8 cellular contexts compared by ENCODE assay signal in the genomic region with DNA sequence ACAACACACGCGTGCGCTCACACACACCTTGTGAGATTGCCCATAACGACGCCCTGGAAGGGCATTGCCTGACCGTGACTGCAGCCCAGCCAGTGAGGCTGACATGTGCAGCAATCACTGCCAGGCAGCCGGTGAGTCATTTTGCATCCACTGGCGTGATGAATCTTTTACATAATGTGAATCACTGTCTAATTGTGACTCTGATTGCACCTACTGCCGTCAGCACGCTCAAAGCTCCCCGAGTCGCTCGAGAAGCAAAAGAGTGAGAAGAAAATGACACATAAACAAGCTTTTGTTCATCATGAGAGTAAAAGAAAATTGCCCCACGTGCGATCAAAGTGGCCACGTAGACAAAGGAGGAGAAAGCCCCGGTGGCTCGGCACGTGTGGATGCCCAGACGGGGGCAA.
DNase-seq lines count a peak whose midpoint lies in the region; ATAC-seq, FAIRE-seq and TF ChIP-seq lines count a peak whose summit lies in the region.
"Had no signal": no experiment of that assay in that cellular context is flagged by ENCODE, and none has a peak within 500 bp of the region (broad histone marks: within the 10 kb centered on the region; RNA-seq: fewer than 3 reads in every experiment).

No MANE protein-coding gene starts in this region.

- no peak overlapping the region for H3K4me3 Mint-ChIP-seq in activated CD4-positive, alpha-beta T cell treated with anti-CD3 and anti-CD28 coated beads, Interleukin-2, amount 10 ng/mL, durations not matched to agents 24 days and 14 days

- FAIRE-seq in small intestine (lab: Jason Lieb, UNC), result no peak
- FAIRE-seq: islet of Langerhans had no signal

- peak; percentile 63 for DNase-seq in activated CD4-positive, alpha-beta T cell treated with anti-CD3 and anti-CD28 coated beads, Interleukin-2, amount 10 ng/mL, durations not matched to agents 24 days and 14 days
- DNase-seq in stimulated activated CD4-positive, alpha-beta T cell treated with anti-CD3 and anti-CD28 coated beads, Interleukin-4, amount 100 ng/mL, for 4 hours, result peak; percentile 37 to 41
- DNase-seq in small intestine, result no peak
- no peak for DNase-seq in ureter (ENCODE audit: low spot score)
- DNase-seq in body of pancreas, result no peak

- TF ChIP-seq CTCF in body of pancreas (IDR thresholded peaks at IDR 0.05), result no peak

- H3K27me3 ChIP-seq in small intestine (ENCODE audit: control insufficient read depth in 2 of 2, insufficient read depth in 2 of 2, low read length in 2 of 2) (peaks cover 0 to 5% of the 10 kb centered on the region in 2 donors), body of pancreas (no peaks in the 10 kb centered on the region)

- H3K4me1 Mint-ChIP-seq in activated CD4-positive, alpha-beta T cell treated with anti-CD3 and anti-CD28 coated beads, Interleukin-2, amount 10 ng/mL, durations not matched to agents 24 days and 14 days, result peaks cover 13% of the 10 kb centered on the region

- no peak for TF ChIP-seq POLR2A in body of pancreas (IDR thresholded peaks at IDR 0.05)

- H3K36me3 ChIP-seq in small intestine (ENCODE audit: control insufficient read depth in 2 of 2, insufficient read depth in 2 of 2, low read length in 2 of 2) (no peaks in the 10 kb centered on the region), body of pancreas (replicated peaks in 1 of 2; ENCODE audit: insufficient read depth in 1 of 2, low read depth in 2 of 2) (no peaks in the 10 kb centered on the region)

- peak overlapping the region; percentile 53 for H3K27ac Mint-ChIP-seq in activated CD4-positive, alpha-beta T cell treated with anti-CD3 and anti-CD28 coated beads, Interleukin-2, amount 10 ng/mL, durations not matched to agents 24 days and 14 days

- H3K9me3 ChIP-seq in small intestine (ENCODE audit: control insufficient read depth, low read depth), result no peaks in the 10 kb centered on the region
- H3K9me3 ChIP-seq in body of pancreas, result no peaks in the 10 kb centered on the region

- no peaks in the 10 kb centered on the region for H3K36me3 Mint-ChIP-seq in activated CD4-positive, alpha-beta T cell treated with anti-CD3 and anti-CD28 coated beads, Interleukin-2, amount 10 ng/mL, durations not matched to agents 24 days and 14 days (ENCODE audit: low read depth)

- ATAC-seq in GM19035 (IDR thresholded peaks at IDR 0.05; ENCODE audit: unreplicated experiment), result peak; percentile 58
- peak; percentile 67 for ATAC-seq in HG02981 (IDR thresholded peaks at IDR 0.05; ENCODE audit: unreplicated experiment)
- ATAC-seq in body of pancreas, result no peak

- peaks cover 8% of the 10 kb centered on the region for H3K27me3 Mint-ChIP-seq in activated CD4-positive, alpha-beta T cell treated with anti-CD3 and anti-CD28 coated beads, Interleukin-2, amount 10 ng/mL, durations not matched to agents 24 days and 14 days

- H3K4me1 ChIP-seq in small intestine (ENCODE audit: control insufficient read depth in 2 of 2, insufficient read depth in 1 of 2, low read depth in 1 of 2, low read length in 1 of 2) (no peaks in the 10 kb centered on the region), body of pancreas (no peaks in the 10 kb centered on the region)

- 64 to 81% (median 77%) methylated on average over 20 of the region's 20 CpGs for WGBS in small intestine, 3 donors
- 74 to 82% methylated on average over 20 of the region's 20 CpGs for WGBS in body of pancreas, 2 donors

- H3K9me3 Mint-ChIP-seq in activated CD4-positive, alpha-beta T cell treated with anti-CD3 and anti-CD28 coated beads, Interleukin-2, amount 10 ng/mL, durations not matched to agents 24 days and 14 days, result peaks cover 5% of the 10 kb centered on the region

- intact Hi-C loops in activated CD4-positive, alpha-beta T cell treated with anti-CD3 and anti-CD28 coated beads, Interleukin-2, amount 10 ng/mL, durations not matched to agents 24 days and 14 days (cut with micrococcal nuclease), result no loop called here
- intact Hi-C loops in body of pancreas (cut with DNase I), result no loop called here

- H3K4me3 ChIP-seq in small intestine (ENCODE audit: low read depth in 1 of 2, low read length in 2 of 2), result no peak overlapping the region
- H3K4me3 ChIP-seq in body of pancreas, result no peak overlapping the region

- no peak overlapping the region for H3K27ac ChIP-seq in small intestine (ENCODE audit: low read depth in 1 of 2, low read length in 1 of 2)
- H3K27ac ChIP-seq in body of pancreas, result no peak overlapping the region

Comparison
In these comparisons a context has a peak if more than half of its experiments do, and no peak if none do; other contexts are left out.
1. DNase-seq: peak in activated CD4-positive, alpha-beta T cell treated with anti-CD3 and anti-CD28 coated beads, Interleukin-2, amount 10 ng/mL, durations not matched to agents 24 days and 14 days (single experiment) and stimulated activated CD4-positive, alpha-beta T cell treated with anti-CD3 and anti-CD28 coated beads, Interleukin-4, amount 100 ng/mL, for 4 hours (2 of 2); none in small intestine (single experiment), ureter (single experiment) and body of pancreas (0 of 4).